ENCODE assay signal across 17 cellular contexts in the genomic region with DNA sequence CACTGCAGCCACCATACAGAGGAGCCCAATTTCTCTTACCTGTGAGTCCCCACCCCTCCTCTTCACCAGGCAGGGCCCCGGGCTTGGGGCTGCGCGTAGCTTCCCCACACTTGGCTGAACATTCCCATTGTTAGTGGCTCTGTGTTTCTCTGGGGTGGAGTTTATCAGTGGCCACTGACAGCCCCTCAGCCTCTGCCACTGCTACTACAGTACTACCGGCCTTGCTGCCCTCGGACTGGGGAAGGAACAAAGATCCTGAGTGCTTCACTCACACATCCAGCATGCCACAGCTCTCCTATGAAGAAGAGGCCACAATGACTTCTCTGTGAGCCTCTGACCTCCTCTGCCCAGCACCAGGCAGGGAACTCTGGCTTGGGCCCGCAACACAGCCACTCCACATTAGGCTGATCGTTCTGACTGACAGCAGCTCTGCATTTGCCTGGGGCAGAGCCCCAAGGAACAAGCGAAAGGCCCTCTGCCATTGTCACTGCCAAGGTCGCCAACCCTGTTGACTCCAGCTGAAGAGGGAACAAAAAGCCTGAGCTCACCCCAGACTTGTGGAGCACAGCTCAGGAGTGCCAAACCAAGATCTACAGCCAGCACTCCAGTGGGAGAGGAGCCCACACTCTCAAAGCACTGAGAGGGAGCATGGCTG. TPM values are rescaled to one million over a fixed set of nuclear protein-coding genes. Genes with fewer than 3 reads are reported as not detected.
DNase-seq lines count a peak whose midpoint lies in the region; ATAC-seq and TF ChIP-seq lines count a peak whose summit lies in the region.
"Had no signal": no experiment of that assay in that cellular context is flagged by ENCODE, and none has a peak within 500 bp of the region (broad histone marks: within the 10 kb centered on the region; RNA-seq: fewer than 3 reads in every experiment).

No MANE protein-coding gene starts in this region.

- H3F3A ChIP-seq in neural progenitor cell (ENCODE audit: low read depth) = no peaks in the 10 kb centered on the region

- POLR2A ChIA-PET in CD4-positive, alpha-beta T cell (lab: Charles Lee) = no interaction called here

- no peak for TF ChIP-seq CTCF in neural progenitor cell (IDR thresholded peaks at IDR 0.05)
- no peak for TF ChIP-seq CTCF in lower lobe of right lung (IDR thresholded peaks at IDR 0.05)
- no peak for TF ChIP-seq CTCF in CD4-positive, alpha-beta T cell (IDR thresholded peaks at IDR 0.05)

- no peak overlapping the region for H3K4me3 Mint-ChIP-seq in neural progenitor cell
- H3K4me3 Mint-ChIP-seq in CD4-positive, alpha-beta T cell = no peak overlapping the region
- H3K4me3 Mint-ChIP-seq: B cell had no signal

- peaks cover 2% of the 10 kb centered on the region for H3K27me3 Mint-ChIP-seq in neural progenitor cell (ENCODE audit: insufficient read depth, low read depth)
- no peaks in the 10 kb centered on the region for H3K27me3 Mint-ChIP-seq in CD4-positive, alpha-beta T cell
- H3K27me3 Mint-ChIP-seq: B cell had no signal

- peaks cover 5% of the 10 kb centered on the region for H3K36me3 Mint-ChIP-seq in neural progenitor cell
- H3K36me3 Mint-ChIP-seq in CD4-positive, alpha-beta T cell (ENCODE audit: low read depth) = peaks cover 7% of the 10 kb centered on the region

- intact Hi-C loops in left ventricle myocardium superior (cut with micrococcal nuclease) = no loop called here
- intact Hi-C loops in lower lobe of right lung (cut with DNase I) = no loop called here
- intact Hi-C loops in CD4-positive, alpha-beta T cell (cut with DNase I, micrococcal nuclease) = no loop called here

- peaks cover 42% of the 10 kb centered on the region for H3K9me3 Mint-ChIP-seq in neural progenitor cell
- no peaks in the 10 kb centered on the region for H3K9me3 Mint-ChIP-seq in CD4-positive, alpha-beta T cell
- H3K9me3 Mint-ChIP-seq: CD8-positive, alpha-beta T cell had no signal

- no peak overlapping the region for H3K9ac ChIP-seq in neural progenitor cell

- H3K9me3 ChIP-seq in neural progenitor cell (ENCODE audit: low read depth) (peaks cover 4% of the 10 kb centered on the region), lower lobe of right lung (no peaks in the 10 kb centered on the region)
- no peaks in the 10 kb centered on the region for H3K9me3 ChIP-seq in CD4-positive, alpha-beta T cell (ENCODE audit: control insufficient read depth, low read length)

- no peaks in the 10 kb centered on the region for H3K4me1 Mint-ChIP-seq in neural progenitor cell
- peaks cover 46% of the 10 kb centered on the region for H3K4me1 Mint-ChIP-seq in CD4-positive, alpha-beta T cell (ENCODE audit: low read depth)

- H4K20me1 ChIP-seq in neural progenitor cell (ENCODE audit: low read depth) = no peaks in the 10 kb centered on the region

- H2AFZ ChIP-seq in neural progenitor cell (replicated peaks) = no peak overlapping the region

- DNase-seq in caudate nucleus (lab: John Stamatoyannopoulos, UW) (peak in 37 of 61 donors; percentile 0 to 41 (median 2)), left ventricle myocardium superior (peak; percentile 33), neural progenitor cell (ENCODE audit: low spot score) (peak; percentile 2), lower lobe of right lung (no peak), cortex of kidney (lab: John Stamatoyannopoulos, UW) (no peak)
- DNase-seq in CD4-positive, alpha-beta T cell = no peak
- DNase-seq: CD8-positive, alpha-beta T cell; GOT3; KBM-7; NCI-H1048; NCI-H1436 treated with DMSO at 0.1 percent for 48 hours; NCI-H2029 treated with DMSO at 0.1 percent for 48 hours; NCI-H2171 treated with DMSO at 0.1 percent for 48 hours; NCI-H774 had no signal

- peaks cover 9% of the 10 kb centered on the region for H3K36me3 ChIP-seq in neural progenitor cell
- no peaks in the 10 kb centered on the region for H3K36me3 ChIP-seq in lower lobe of right lung

- CTCF ChIA-PET in CD4-positive, alpha-beta T cell (lab: Charles Lee) = interaction anchor here (0.5 kb wide), 1 partner anchor 509 kb away, joined by 3 read pairs; no protein-coding TSS in a partner anchor

- H3K27ac ChIP-seq in caudate nucleus (ENCODE audit: low read depth, low read length) (no peak overlapping the region), neural progenitor cell (no peak overlapping the region), temporal lobe (ENCODE audit: low read depth, low read length) (peak overlapping the region; percentile 9), lower lobe of right lung (no peak overlapping the region)
- H3K27ac ChIP-seq in CD4-positive, alpha-beta T cell (ENCODE audit: low read depth, low read length) = no peak overlapping the region
- H3K27ac ChIP-seq: SK-N-MC had no signal

- H3K4me3 ChIP-seq in neural progenitor cell (no peak overlapping the region), lower lobe of right lung (no peak overlapping the region)
- H3K4me3 ChIP-seq: SK-N-MC had no signal

- ATAC-seq in left ventricle myocardium superior = peak; percentile 86
- ATAC-seq in lower lobe of right lung = no peak
- no peak for ATAC-seq in CD4-positive, alpha-beta T cell (ENCODE audit: poor library complexity)
- ATAC-seq: CD8-positive, alpha-beta T cell had no signal

- H3K4me2 ChIP-seq in neural progenitor cell = no peak overlapping the region

- no peaks in the 10 kb centered on the region for H3K27me3 ChIP-seq in neural progenitor cell
- no peaks in the 10 kb centered on the region for H3K27me3 ChIP-seq in lower lobe of right lung (ENCODE audit: low read depth)
- no peaks in the 10 kb centered on the region for H3K27me3 ChIP-seq in CD4-positive, alpha-beta T cell (ENCODE audit: control insufficient read depth, insufficient read depth, low read length)

- H3K79me2 ChIP-seq in neural progenitor cell (ENCODE audit: low read depth) = peaks cover 88% of the 10 kb centered on the region

- H3K4me1 ChIP-seq in neural progenitor cell (no peaks in the 10 kb centered on the region), lower lobe of right lung (no peaks in the 10 kb centered on the region)

- H3K27ac Mint-ChIP-seq in neural progenitor cell = no peak overlapping the region
- H3K27ac Mint-ChIP-seq in CD4-positive, alpha-beta T cell = no peak overlapping the region
- H3K27ac Mint-ChIP-seq: B cell; CD8-positive, alpha-beta T cell had no signal

RNA-seq across cellular contexts. Expression of gene ABCB7, which starts 24.0 kb away (rescaled TPM):
- total RNA-seq in left ventricle myocardium superior (44.1 TPM), neural progenitor cell (ENCODE audit: low replicate concordance) (47.9 and 70.9 TPM in 2 replicates), temporal lobe (24.6 TPM), lower lobe of right lung (30.1 TPM)
- 10 to 100 TPM; 13.4 to 14.5 TPM for total RNA-seq in CD4-positive, alpha-beta T cell

Comparison
In these comparisons a context has a peak if more than half of its experiments do, and no peak if none do; other contexts are left out.
1. DNase-seq: peak in caudate nucleus (37 of 61), left ventricle myocardium superior (single experiment) and neural progenitor cell (single experiment); none in lower lobe of right lung (single experiment), cortex of kidney (single experiment) and CD4-positive, alpha-beta T cell (0 of 10).